1 cellular context compared by ENCODE assay signal in the genomic region with DNA sequence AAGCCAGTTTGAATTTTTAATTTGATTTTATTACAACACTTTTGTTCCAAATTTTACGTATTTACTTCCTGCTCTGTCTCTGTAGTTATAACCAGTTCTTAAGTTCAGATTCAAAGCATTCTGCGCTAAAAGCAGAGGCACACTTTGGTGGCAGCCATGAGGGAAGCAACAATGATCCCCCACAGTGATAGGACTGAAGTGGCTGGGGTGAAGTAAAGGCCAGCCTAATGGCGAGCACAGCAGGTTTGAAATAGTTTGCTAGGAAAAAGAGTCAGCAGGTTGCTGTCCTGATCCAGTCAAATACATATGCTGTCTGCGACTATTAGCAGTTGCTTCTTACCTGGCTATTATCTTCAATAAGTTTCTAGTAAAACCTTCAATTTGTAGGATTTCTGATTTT.
TF ChIP-seq lines count a peak whose summit lies in the region.

No MANE protein-coding gene starts in this region.

TF ChIP-seq in H1, 55 proteins besides CTCF, POLR2A, EP300 and RAD21 (continued from another document):
- TF ChIP-seq CTBP2 (IDR thresholded peaks at IDR 0.05; ENCODE audit: borderline replicate concordance, insufficient read depth, insufficient read length, low read length) (no peak), CBX5 (IDR thresholded peaks at IDR 0.05; ENCODE audit: low read depth, low read length) (no peak), JUND (IDR thresholded peaks at IDR 0.05; ENCODE audit: low read length) (no peak), BACH1 (IDR thresholded peaks at IDR 0.05; ENCODE audit: low read length) (no peak)
- TF ChIP-seq, protein P1, sequence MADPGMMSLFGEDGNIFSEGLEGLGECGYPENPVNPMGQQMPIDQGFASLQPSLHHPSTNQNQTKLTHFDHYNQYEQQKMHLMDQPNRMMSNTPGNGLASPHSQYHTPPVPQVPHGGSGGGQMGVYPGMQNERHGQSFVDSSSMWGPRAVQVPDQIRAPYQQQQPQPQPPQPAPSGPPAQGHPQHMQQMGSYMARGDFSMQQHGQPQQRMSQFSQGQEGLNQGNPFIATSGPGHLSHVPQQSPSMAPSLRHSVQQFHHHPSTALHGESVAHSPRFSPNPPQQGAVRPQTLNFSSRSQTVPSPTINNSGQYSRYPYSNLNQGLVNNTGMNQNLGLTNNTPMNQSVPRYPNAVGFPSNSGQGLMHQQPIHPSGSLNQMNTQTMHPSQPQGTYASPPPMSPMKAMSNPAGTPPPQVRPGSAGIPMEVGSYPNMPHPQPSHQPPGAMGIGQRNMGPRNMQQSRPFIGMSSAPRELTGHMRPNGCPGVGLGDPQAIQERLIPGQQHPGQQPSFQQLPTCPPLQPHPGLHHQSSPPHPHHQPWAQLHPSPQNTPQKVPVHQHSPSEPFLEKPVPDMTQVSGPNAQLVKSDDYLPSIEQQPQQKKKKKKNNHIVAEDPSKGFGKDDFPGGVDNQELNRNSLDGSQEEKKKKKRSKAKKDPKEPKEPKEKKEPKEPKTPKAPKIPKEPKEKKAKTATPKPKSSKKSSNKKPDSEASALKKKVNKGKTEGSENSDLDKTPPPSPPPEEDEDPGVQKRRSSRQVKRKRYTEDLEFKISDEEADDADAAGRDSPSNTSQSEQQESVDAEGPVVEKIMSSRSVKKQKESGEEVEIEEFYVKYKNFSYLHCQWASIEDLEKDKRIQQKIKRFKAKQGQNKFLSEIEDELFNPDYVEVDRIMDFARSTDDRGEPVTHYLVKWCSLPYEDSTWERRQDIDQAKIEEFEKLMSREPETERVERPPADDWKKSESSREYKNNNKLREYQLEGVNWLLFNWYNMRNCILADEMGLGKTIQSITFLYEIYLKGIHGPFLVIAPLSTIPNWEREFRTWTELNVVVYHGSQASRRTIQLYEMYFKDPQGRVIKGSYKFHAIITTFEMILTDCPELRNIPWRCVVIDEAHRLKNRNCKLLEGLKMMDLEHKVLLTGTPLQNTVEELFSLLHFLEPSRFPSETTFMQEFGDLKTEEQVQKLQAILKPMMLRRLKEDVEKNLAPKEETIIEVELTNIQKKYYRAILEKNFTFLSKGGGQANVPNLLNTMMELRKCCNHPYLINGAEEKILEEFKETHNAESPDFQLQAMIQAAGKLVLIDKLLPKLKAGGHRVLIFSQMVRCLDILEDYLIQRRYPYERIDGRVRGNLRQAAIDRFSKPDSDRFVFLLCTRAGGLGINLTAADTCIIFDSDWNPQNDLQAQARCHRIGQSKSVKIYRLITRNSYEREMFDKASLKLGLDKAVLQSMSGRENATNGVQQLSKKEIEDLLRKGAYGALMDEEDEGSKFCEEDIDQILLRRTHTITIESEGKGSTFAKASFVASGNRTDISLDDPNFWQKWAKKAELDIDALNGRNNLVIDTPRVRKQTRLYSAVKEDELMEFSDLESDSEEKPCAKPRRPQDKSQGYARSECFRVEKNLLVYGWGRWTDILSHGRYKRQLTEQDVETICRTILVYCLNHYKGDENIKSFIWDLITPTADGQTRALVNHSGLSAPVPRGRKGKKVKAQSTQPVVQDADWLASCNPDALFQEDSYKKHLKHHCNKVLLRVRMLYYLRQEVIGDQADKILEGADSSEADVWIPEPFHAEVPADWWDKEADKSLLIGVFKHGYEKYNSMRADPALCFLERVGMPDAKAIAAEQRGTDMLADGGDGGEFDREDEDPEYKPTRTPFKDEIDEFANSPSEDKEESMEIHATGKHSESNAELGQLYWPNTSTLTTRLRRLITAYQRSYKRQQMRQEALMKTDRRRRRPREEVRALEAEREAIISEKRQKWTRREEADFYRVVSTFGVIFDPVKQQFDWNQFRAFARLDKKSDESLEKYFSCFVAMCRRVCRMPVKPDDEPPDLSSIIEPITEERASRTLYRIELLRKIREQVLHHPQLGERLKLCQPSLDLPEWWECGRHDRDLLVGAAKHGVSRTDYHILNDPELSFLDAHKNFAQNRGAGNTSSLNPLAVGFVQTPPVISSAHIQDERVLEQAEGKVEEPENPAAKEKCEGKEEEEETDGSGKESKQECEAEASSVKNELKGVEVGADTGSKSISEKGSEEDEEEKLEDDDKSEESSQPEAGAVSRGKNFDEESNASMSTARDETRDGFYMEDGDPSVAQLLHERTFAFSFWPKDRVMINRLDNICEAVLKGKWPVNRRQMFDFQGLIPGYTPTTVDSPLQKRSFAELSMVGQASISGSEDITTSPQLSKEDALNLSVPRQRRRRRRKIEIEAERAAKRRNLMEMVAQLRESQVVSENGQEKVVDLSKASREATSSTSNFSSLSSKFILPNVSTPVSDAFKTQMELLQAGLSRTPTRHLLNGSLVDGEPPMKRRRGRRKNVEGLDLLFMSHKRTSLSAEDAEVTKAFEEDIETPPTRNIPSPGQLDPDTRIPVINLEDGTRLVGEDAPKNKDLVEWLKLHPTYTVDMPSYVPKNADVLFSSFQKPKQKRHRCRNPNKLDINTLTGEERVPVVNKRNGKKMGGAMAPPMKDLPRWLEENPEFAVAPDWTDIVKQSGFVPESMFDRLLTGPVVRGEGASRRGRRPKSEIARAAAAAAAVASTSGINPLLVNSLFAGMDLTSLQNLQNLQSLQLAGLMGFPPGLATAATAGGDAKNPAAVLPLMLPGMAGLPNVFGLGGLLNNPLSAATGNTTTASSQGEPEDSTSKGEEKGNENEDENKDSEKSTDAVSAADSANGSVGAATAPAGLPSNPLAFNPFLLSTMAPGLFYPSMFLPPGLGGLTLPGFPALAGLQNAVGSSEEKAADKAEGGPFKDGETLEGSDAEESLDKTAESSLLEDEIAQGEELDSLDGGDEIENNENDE (IDR thresholded peaks at IDR 0.05; ENCODE audit: insufficient replicate concordance, low read length) = no peak
